In the genomic region with DNA sequence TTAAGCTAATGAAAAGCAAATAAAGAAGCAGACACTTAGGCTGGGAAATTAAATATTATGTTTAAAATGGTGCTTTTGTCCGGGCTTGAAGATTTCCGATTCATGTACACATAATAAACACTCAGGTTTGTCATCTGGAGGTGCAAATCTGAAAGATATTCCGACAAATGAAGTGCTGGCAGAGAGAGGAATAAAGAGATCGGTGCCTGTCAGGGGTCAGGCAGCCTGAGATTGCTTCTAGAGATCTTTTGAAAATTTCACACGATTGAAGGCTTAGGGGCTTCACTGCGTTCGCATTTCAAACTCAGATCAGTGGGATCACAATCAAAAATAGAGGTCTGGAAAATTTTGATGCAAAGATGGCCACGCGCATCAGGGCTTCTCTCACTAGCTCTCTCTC, we compare ENCODE assay signal across 17 cellular contexts. TPM values are rescaled to one million over a fixed set of nuclear protein-coding genes. Genes with fewer than 3 reads are reported as not detected.
DNase-seq lines count a peak whose midpoint lies in the region; ATAC-seq, FAIRE-seq and TF ChIP-seq lines count a peak whose summit lies in the region.
"Had no signal": no experiment of that assay in that cellular context is flagged by ENCODE, and none has a peak within 500 bp of the region (broad histone marks: within the 10 kb centered on the region; RNA-seq: fewer than 3 reads in every experiment).

No MANE protein-coding gene starts in this region.

- H3K27me3 ChIP-seq in GM12878 (replicated peaks in 1 of 2; ENCODE audit: control insufficient read depth in 2 of 2, insufficient read depth in 2 of 2, low read length in 1 of 2) = peaks cover 18 to 20% of the 10 kb centered on the region in 2 experiments
- peaks cover 97% of the 10 kb centered on the region for H3K27me3 ChIP-seq in neural progenitor cell
- H3K27me3 ChIP-seq in stomach smooth muscle (ENCODE audit: control insufficient read depth in 1 of 2, insufficient read depth in 2 of 2, low read length in 2 of 2) = no peaks in the 10 kb centered on the region
- H3K27me3 ChIP-seq in CD4-positive, alpha-beta T cell (ENCODE audit: control insufficient read depth, insufficient read depth, low read length) = peaks cover 98% of the 10 kb centered on the region
- H3K27me3 ChIP-seq: MG63 had no signal

- H3K27me3 Mint-ChIP-seq in T-helper 1 cell treated with Interleukin-12 subunit alpha and Interleukin-12 subunit beta and Interleukin-4 antibody, amounts not matched to agents 30 μg/mL and 1 μg/mL, for 36 hours (ENCODE audit: low read depth) = peaks cover 92% of the 10 kb centered on the region
- peaks cover 80% of the 10 kb centered on the region for H3K27me3 Mint-ChIP-seq in neural progenitor cell (ENCODE audit: insufficient read depth, low read depth)
- peaks cover 90% of the 10 kb centered on the region for H3K27me3 Mint-ChIP-seq in CD4-positive, alpha-beta T cell

- in situ Hi-C loops in GM12878 (cut with MboI) = no loop called here

- peaks cover 4% of the 10 kb centered on the region for H3K4me1 Mint-ChIP-seq in T-helper 1 cell treated with Interleukin-12 subunit alpha and Interleukin-12 subunit beta and Interleukin-4 antibody, amounts not matched to agents 30 μg/mL and 1 μg/mL, for 36 hours (ENCODE audit: low read depth)
- peaks cover 76% of the 10 kb centered on the region for H3K4me1 Mint-ChIP-seq in neural progenitor cell
- H3K4me1 Mint-ChIP-seq in CD4-positive, alpha-beta T cell (ENCODE audit: low read depth) = no peaks in the 10 kb centered on the region

- FAIRE-seq in GM12878 (lab: Jason Lieb, UNC) = no peak

- peaks cover 92% of the 10 kb centered on the region for H3F3A ChIP-seq in neural progenitor cell (ENCODE audit: low read depth)

- RAD21 ChIA-PET in GM12878 (lab: Charles Lee; ENCODE audit: unreplicated experiment) = interaction anchor here (0.8 to 1.4 kb wide), 4 partner anchors 9 to 169 kb away, joined by 3 to 5 read pairs (median 4); no protein-coding TSS in a partner anchor

- TF ChIP-seq RAD21 in GM12878 (IDR thresholded peaks at IDR 0.05; ENCODE audit: insufficient read depth, low read depth, low read length) = no peak

- SMC1A ChIA-PET in GM12878 (lab: Charles Lee; ENCODE audit: uncharacterized antibody, unreplicated experiment) = interaction anchor here (0.7 to 2.2 kb wide), 3 partner anchors 14 to 1137 kb away, joined by 3 to 6 read pairs (median 4); no protein-coding TSS in a partner anchor

- CTCF ChIA-PET in GM12878 (lab: Yijun Ruan, JAX) = interaction anchor here (1.0 to 1.5 kb wide), 3 partner anchors 27 to 881 kb away, joined by 3 to 5 read pairs (median 3); no protein-coding TSS in a partner anchor
- CTCF ChIA-PET in CD4-positive, alpha-beta T cell (lab: Charles Lee) = no interaction called here

- no peak for ATAC-seq in GM12878
- no peak for ATAC-seq in CD4-positive, alpha-beta T cell (ENCODE audit: poor library complexity)
- ATAC-seq: CD8-positive, alpha-beta T cell had no signal

- no peak for TF ChIP-seq POLR2A in GM12878 (IDR thresholded peaks at IDR 0.05; ENCODE audit: low read depth, low read length)

- POLR2A ChIA-PET in GM12878 (lab: Charles Lee) = no interaction called here
- POLR2A ChIA-PET in CD4-positive, alpha-beta T cell (lab: Charles Lee) = no interaction called here

- H3K4me3 ChIP-seq in GM12878 (no peak overlapping the region), neural progenitor cell (peak overlapping the region; percentile 61), stomach smooth muscle (ENCODE audit: low read length in 2 of 2) (peak overlapping the region in 1 of 2 donors; percentile 61)
- H3K4me3 ChIP-seq: MG63, PC-9 had no signal

- BruUV-seq in GM12878 (replicated peaks; lab: Mats Ljungman, UMichigan) = no TSS peak

- H3K79me2 ChIP-seq in GM12878 (ENCODE audit: control insufficient read depth, insufficient read depth, low read length) (no peaks in the 10 kb centered on the region), neural progenitor cell (ENCODE audit: low read depth) (peaks cover 11% of the 10 kb centered on the region)

- no peak for TF ChIP-seq EP300 in GM12878 (IDR thresholded peaks at IDR 0.05; ENCODE audit: borderline replicate concordance in 1 of 2, control insufficient read depth in 1 of 2, low read depth in 2 of 2, low read length in 2 of 2)

- DNase-seq in T-helper 1 cell (no peak), GM12878 (ENCODE audit: low read depth, low spot score) (no peak), neural progenitor cell (ENCODE audit: low spot score) (peak; percentile 20), COLO668 (lab: John Stamatoyannopoulos, UW; ENCODE audit: unreplicated experiment) (no peak)
- DNase-seq in stimulated activated CD8-positive, alpha-beta memory T cell treated with anti-CD3 and anti-CD28 coated beads, Interleukin-4, amount 100 ng/mL, for 48 hours = no peak
- no peak for DNase-seq in CD4-positive, alpha-beta T cell
- DNase-seq: CD8-positive, alpha-beta T cell; DMS79 treated with DMSO at 0.1 percent for 48 hours; HFFc6; Karpas-422; MG63; NCI-H1105; NCI-H1694; NCI-H2227 treated with DMSO at 0.1 percent for 48 hours; PC-9 had no signal

- TF ChIP-seq CTCF in GM12878 (IDR thresholded peaks at IDR 0.05 in 2 of 3, conservative IDR thresholded peaks at IDR 0.05 in 1 of 3; ENCODE audit: control insufficient read depth in 2 of 3, extremely low read depth in 1 of 3, insufficient read depth in 1 of 3, low read depth in 3 of 3, low read length in 3 of 3) (no peak), neural progenitor cell (IDR thresholded peaks at IDR 0.05) (no peak)
- no peak for TF ChIP-seq CTCF in CD4-positive, alpha-beta T cell (IDR thresholded peaks at IDR 0.05)

- H2AFZ ChIP-seq in GM12878 (ENCODE audit: control insufficient read depth, low read depth, low read length) (no peak overlapping the region), neural progenitor cell (replicated peaks) (no peak overlapping the region)
- H2AFZ ChIP-seq: PC-9 had no signal

- peaks cover 4% of the 10 kb centered on the region for H3K9me3 Mint-ChIP-seq in T-helper 1 cell treated with Interleukin-12 subunit alpha and Interleukin-12 subunit beta and Interleukin-4 antibody, amounts not matched to agents 30 μg/mL and 1 μg/mL, for 36 hours
- H3K9me3 Mint-ChIP-seq in neural progenitor cell = no peaks in the 10 kb centered on the region
- H3K9me3 Mint-ChIP-seq in CD4-positive, alpha-beta T cell = peaks cover 5% of the 10 kb centered on the region
- H3K9me3 Mint-ChIP-seq: CD8-positive, alpha-beta T cell; HFFc6 had no signal

- peak overlapping the region; percentile 31 for H3K27ac Mint-ChIP-seq in T-helper 1 cell treated with Interleukin-12 subunit alpha and Interleukin-12 subunit beta and Interleukin-4 antibody, amounts not matched to agents 30 μg/mL and 1 μg/mL, for 36 hours
- no peak overlapping the region for H3K27ac Mint-ChIP-seq in neural progenitor cell
- no peak overlapping the region for H3K27ac Mint-ChIP-seq in CD4-positive, alpha-beta T cell
- H3K27ac Mint-ChIP-seq: CD8-positive, alpha-beta T cell had no signal

- no peaks in the 10 kb centered on the region for H4K20me1 ChIP-seq in GM12878 (ENCODE audit: control insufficient read depth, insufficient read depth)
- peaks cover 40% of the 10 kb centered on the region for H4K20me1 ChIP-seq in neural progenitor cell (ENCODE audit: low read depth)

- H3K4me1 ChIP-seq in GM12878 (ENCODE audit: control insufficient read depth, insufficient read depth, low read length) (no peaks in the 10 kb centered on the region), neural progenitor cell (peaks cover 90% of the 10 kb centered on the region), stomach smooth muscle (ENCODE audit: control insufficient read depth, insufficient read depth, low read length) (peaks cover 27% of the 10 kb centered on the region)

- H3K36me3 Mint-ChIP-seq in T-helper 1 cell treated with Interleukin-12 subunit alpha and Interleukin-12 subunit beta and Interleukin-4 antibody, amounts not matched to agents 30 μg/mL and 1 μg/mL, for 36 hours (ENCODE audit: low read depth) = peaks cover 4% of the 10 kb centered on the region
- no peaks in the 10 kb centered on the region for H3K36me3 Mint-ChIP-seq in neural progenitor cell
- no peaks in the 10 kb centered on the region for H3K36me3 Mint-ChIP-seq in CD4-positive, alpha-beta T cell (ENCODE audit: low read depth)
- H3K36me3 Mint-ChIP-seq: CD8-positive, alpha-beta T cell had no signal

- H3K4me2 ChIP-seq in GM12878 (ENCODE audit: control insufficient read depth, insufficient read depth) (no peak overlapping the region), neural progenitor cell (peak overlapping the region; percentile 98)
- H3K4me2 ChIP-seq: PC-9 had no signal

- H3K4me3 Mint-ChIP-seq in T-helper 1 cell treated with Interleukin-12 subunit alpha and Interleukin-12 subunit beta and Interleukin-4 antibody, amounts not matched to agents 30 μg/mL and 1 μg/mL, for 36 hours = no peak overlapping the region
- peak overlapping the region; percentile 84 for H3K4me3 Mint-ChIP-seq in neural progenitor cell
- H3K4me3 Mint-ChIP-seq in CD4-positive, alpha-beta T cell = no peak overlapping the region
- H3K4me3 Mint-ChIP-seq: CD8-positive, alpha-beta T cell had no signal

- H3K27ac ChIP-seq in GM12878 (ENCODE audit: control insufficient read depth, insufficient read depth) (no peak overlapping the region), neural progenitor cell (no peak overlapping the region), stomach smooth muscle (ENCODE audit: low read length) (peak overlapping the region; percentile 98)
- no peak overlapping the region for H3K27ac ChIP-seq in CD4-positive, alpha-beta T cell (ENCODE audit: low read depth, low read length)
- H3K27ac ChIP-seq: PC-9 had no signal

- WGBS in GM12878 (ENCODE audit: insufficient coverage, insufficient replicate concordance, low lambda C conversion rate, missing lambda C conversion rate) = 24% methylated on average over 9 of the region's 9 CpGs

- intact Hi-C loops in GM12878 (cut with micrococcal nuclease; ENCODE audit: unreplicated experiment) = no loop called here
- intact Hi-C loops in CD4-positive, alpha-beta T cell (cut with DNase I, micrococcal nuclease) = no loop called here

- H3K9ac ChIP-seq in GM12878 (ENCODE audit: control insufficient read depth, insufficient read depth, low read length) = no peak overlapping the region
- no peak overlapping the region for H3K9ac ChIP-seq in neural progenitor cell
- no peak overlapping the region for H3K9ac ChIP-seq in stomach smooth muscle (ENCODE audit: low read length in 2 of 2)

- H3K9me3 ChIP-seq in GM12878 (replicated peaks; ENCODE audit: control insufficient read depth, insufficient read depth, low read length) = no peaks in the 10 kb centered on the region; the same call in 2 of the 3 replicates
- H3K9me3 ChIP-seq in neural progenitor cell (ENCODE audit: low read depth) = no peaks in the 10 kb centered on the region
- H3K9me3 ChIP-seq in stomach smooth muscle (ENCODE audit: control insufficient read depth in 2 of 2, low read length in 2 of 2) = no peaks in the 10 kb centered on the region
- H3K9me3 ChIP-seq in CD4-positive, alpha-beta T cell (ENCODE audit: control insufficient read depth, low read length) = no peaks in the 10 kb centered on the region
- H3K9me3 ChIP-seq: MG63 had no signal

- no peaks in the 10 kb centered on the region for H3K36me3 ChIP-seq in GM12878 (ENCODE audit: control insufficient read depth in 2 of 2, insufficient read depth in 2 of 2, low read length in 1 of 2)
- H3K36me3 ChIP-seq in neural progenitor cell = no peaks in the 10 kb centered on the region
- H3K36me3 ChIP-seq in stomach smooth muscle (ENCODE audit: control insufficient read depth in 2 of 2, insufficient read depth in 2 of 2, low read length in 2 of 2) = no peaks in the 10 kb centered on the region
- H3K36me3 ChIP-seq: MG63 had no signal

RNA-seq across cellular contexts. Expression of gene NR2F2, which starts 33.2 kb away (rescaled TPM):
- total RNA-seq in GM12878 (2013; cell fraction: nucleolus; rRNA removed) = 21.4 and 23.4 TPM in 2 replicates
- total RNA-seq in GM12878 (2014; rRNA removed) = 0.82 and 1.1 TPM in 2 replicates
- total RNA-seq in GM12878 (2014; rRNA removed; fragmentation: Illumina TruSeq; extraction: Trizol) = 1.7 and 1.9 TPM in 2 replicates
- 9.4 and 10.1 TPM in 2 replicates for total RNA-seq in GM12878 (2021)
- 0.34 TPM for polyA plus RNA-seq in GM12878 (2011; ENCODE audit: low read depth)
- 8.7 and 10.0 TPM in 2 replicates for polyA plus RNA-seq in GM12878 (2011; rRNA removed)
- polyA plus RNA-seq in GM12878 (2011; cell fraction: cytosol; rRNA removed) = 13.9 and 14.3 TPM in 2 replicates
- 14.0 and 17.0 TPM in 2 replicates for polyA plus RNA-seq in GM12878 (2011; cell fraction: nucleus; rRNA removed)
- 2.4 and 2.6 TPM in 2 replicates for polyA plus RNA-seq in GM12878 (2012)
- 6.9 TPM in 2 replicates for polyA plus RNA-seq in GM12878 (2014; fragmentation: Illumina TruSeq; extraction: Trizol)
- 1 to 10 TPM; 2.3 to 3.2 TPM for polyA plus RNA-seq in GM12878 (2014; fragmentation: Nextera tagmentation; extraction: Ambion mirVana)
- 3.7 and 6.6 TPM in 2 replicates for polyA plus RNA-seq in GM12878 (2014; rRNA removed)
- polyA plus RNA-seq in GM12878 (2016; fragmentation: Nextera tagmentation; extraction: Ambion mirVana) = 1 to 10 TPM; 1.8 to 3.1 TPM
- polyA minus RNA-seq in GM12878 (2011; rRNA and poly(A)+ RNA removed) = 7.2 and 11.2 TPM in 2 replicates
- polyA minus RNA-seq in GM12878 (2011; cell fraction: cytosol; rRNA and poly(A)+ RNA removed) = 12.4 and 19.1 TPM in 2 replicates
- 9.9 and 15.4 TPM in 2 replicates for polyA minus RNA-seq in GM12878 (2011; cell fraction: nucleus; rRNA and poly(A)+ RNA removed)
- 24.6 and 32.1 TPM in 2 replicates for total RNA-seq in neural progenitor cell (ENCODE audit: low replicate concordance)
- not detected for total RNA-seq in CD4-positive, alpha-beta T cell
- total RNA-seq: CD8-positive, alpha-beta T cell had no signal
